13 cellular contexts compared by ENCODE assay signal in genomic region chr2:48749820-48750739, GRCh38. TPM values are rescaled to one million over a fixed set of nuclear protein-coding genes. Genes with fewer than 3 reads are reported as not detected.
A peak's percentile ranks its signal among the peaks of the same experiment; 100 is the strongest.
DNase-seq lines count a peak whose midpoint lies in the region; ATAC-seq and TF ChIP-seq lines count a peak whose summit lies in the region.
"Had no signal": no experiment of that assay in that cellular context is flagged by ENCODE, and none has a peak within 500 bp of the region (broad histone marks: within the 10 kb centered on the region; RNA-seq: fewer than 3 reads in every experiment).

No MANE protein-coding gene starts in this region.

- no peak for TF ChIP-seq POLR2A in adrenal gland (IDR thresholded peaks at IDR 0.05)

- H3K4me3 ChIP-seq in adrenal gland = no peak overlapping the region

- 34 to 44% (median 38%) methylated on average over 2 of the region's 2 CpGs for WGBS in adrenal gland, 4 donors

- no peaks in the 10 kb centered on the region for H3K9me3 ChIP-seq in adrenal gland (replicated peaks in 1 of 3)

- H3K27me3 ChIP-seq in foreskin keratinocyte = peaks cover 15% of the 10 kb centered on the region
- peaks cover 5% of the 10 kb centered on the region for H3K27me3 ChIP-seq in adrenal gland

- H3K4me1 ChIP-seq in foreskin keratinocyte (no peaks in the 10 kb centered on the region), adrenal gland (replicated peaks in 1 of 2) (peaks cover 0 to 19% of the 10 kb centered on the region in 2 donors)

- intact Hi-C loops in adrenal gland (cut with DNase I) = no loop called here
- intact Hi-C loops in Right ventricle myocardium superior (cut with DNase I) = no loop called here

- TF ChIP-seq CTCF in foreskin keratinocyte (conservative IDR thresholded peaks at IDR 0.05) = no peak
- no peak for TF ChIP-seq CTCF in adrenal gland (IDR thresholded peaks at IDR 0.05)

- H3K27ac ChIP-seq in foreskin keratinocyte = no peak overlapping the region
- H3K27ac ChIP-seq in adrenal gland = no peak overlapping the region

- DNase-seq in foreskin keratinocyte (peak in 1 of 2 donors; percentile 12), HuH-7.5 (ENCODE audit: low spot score) (no peak), adrenal gland (no peak), Right ventricle myocardium superior (no peak)
- no peak for DNase-seq in stimulated activated CD8-positive, alpha-beta memory T cell treated with anti-CD3 and anti-CD28 coated beads, Interleukin-4, amount 100 ng/mL, for 48 hours
- DNase-seq: activated naive CD8-positive, alpha-beta T cell treated with anti-CD3 and anti-CD28 coated beads for 36 hours; endodermal cell; HCEC 1CT; NCI-H1048 had no signal

- ATAC-seq in GM18861 (IDR thresholded peaks at IDR 0.05; ENCODE audit: unreplicated experiment) (peak; percentile 77), GM21717 (IDR thresholded peaks at IDR 0.05; ENCODE audit: unreplicated experiment) (peak; percentile 68), HG03159 (IDR thresholded peaks at IDR 0.05; ENCODE audit: unreplicated experiment) (peak; percentile 77), foreskin keratinocyte (peak; percentile 44), Right ventricle myocardium superior (ENCODE audit: poor library complexity) (no peak)
- ATAC-seq: Panc1 had no signal

- H3K36me3 ChIP-seq in adrenal gland (replicated peaks in 1 of 2) = no peaks in the 10 kb centered on the region

RNA-seq across cellular contexts. Expression of gene LHCGR, which starts 5.4 kb away (rescaled TPM):
- total RNA-seq in foreskin keratinocyte (not detected in 2 replicates), adrenal gland (1 to 10 TPM in 2 of 8 donors, under 1 TPM in 3, not detected in 3; 0.14 to 1.7 (median 0.65) TPM), Right ventricle myocardium superior (not detected)
- polyA plus RNA-seq in foreskin keratinocyte (not detected in 2 replicates), adrenal gland (1 to 10 TPM in 2 of 3 donors, under 1 TPM in 1; 0.74 to 4.3 (median 2.4) TPM)
- total RNA-seq: activated naive CD8-positive, alpha-beta T cell treated with anti-CD3 and anti-CD28 coated beads for 36 hours; endodermal cell had no signal
